Comparison of ENCODE assay signal across 1 cellular context in the genomic region with DNA sequence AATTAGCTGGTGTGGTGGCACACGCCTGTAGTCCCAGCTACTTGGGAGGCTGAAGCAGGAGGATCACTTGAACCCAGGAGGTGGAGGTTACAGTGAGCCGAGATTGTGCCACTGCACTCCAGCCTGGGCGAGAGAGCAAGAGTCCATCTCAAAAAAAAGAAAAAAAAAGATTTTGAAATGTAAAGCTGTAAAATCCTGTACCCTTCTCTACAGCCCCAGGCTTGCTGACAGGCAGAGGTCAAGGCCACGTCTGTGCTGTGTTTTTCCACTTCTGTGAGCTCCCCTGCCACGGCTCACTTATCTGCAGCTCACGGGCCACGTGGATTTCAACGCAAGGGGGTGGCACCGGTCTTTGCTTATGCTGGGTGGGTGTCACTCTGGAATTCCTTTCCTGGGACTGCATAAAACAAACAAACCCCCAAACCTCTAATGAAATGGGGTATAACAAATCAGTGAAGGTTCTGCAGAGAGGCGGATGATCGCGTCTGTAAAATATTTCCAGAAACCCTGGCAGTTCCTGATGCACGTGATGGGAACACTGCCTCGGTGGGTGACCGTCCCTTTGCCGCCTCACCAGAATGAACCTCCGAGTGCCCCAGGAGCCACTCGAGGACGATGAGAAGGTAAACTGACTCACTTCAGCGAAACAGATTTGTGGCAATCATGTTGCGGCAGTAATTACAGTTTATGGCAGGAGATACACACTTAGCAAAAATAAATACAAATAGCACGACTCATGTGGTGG.
TF ChIP-seq lines count a peak whose summit lies in the region.

No MANE protein-coding gene starts in this region.

TF ChIP-seq in HepG2, 621 proteins besides CTCF, POLR2A, EP300 and RAD21 (continued from another document and continues in another):
- TF ChIP-seq, protein P1, sequence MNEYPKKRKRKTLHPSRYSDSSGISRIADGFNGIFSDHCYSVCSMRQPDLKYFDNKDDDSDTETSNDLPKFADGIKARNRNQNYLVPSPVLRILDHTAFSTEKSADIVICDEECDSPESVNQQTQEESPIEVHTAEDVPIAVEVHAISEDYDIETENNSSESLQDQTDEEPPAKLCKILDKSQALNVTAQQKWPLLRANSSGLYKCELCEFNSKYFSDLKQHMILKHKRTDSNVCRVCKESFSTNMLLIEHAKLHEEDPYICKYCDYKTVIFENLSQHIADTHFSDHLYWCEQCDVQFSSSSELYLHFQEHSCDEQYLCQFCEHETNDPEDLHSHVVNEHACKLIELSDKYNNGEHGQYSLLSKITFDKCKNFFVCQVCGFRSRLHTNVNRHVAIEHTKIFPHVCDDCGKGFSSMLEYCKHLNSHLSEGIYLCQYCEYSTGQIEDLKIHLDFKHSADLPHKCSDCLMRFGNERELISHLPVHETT (CRISPR knock-in tag; conservative IDR thresholded peaks at IDR 0.05), result no peak
- TF ChIP-seq, protein P2, sequence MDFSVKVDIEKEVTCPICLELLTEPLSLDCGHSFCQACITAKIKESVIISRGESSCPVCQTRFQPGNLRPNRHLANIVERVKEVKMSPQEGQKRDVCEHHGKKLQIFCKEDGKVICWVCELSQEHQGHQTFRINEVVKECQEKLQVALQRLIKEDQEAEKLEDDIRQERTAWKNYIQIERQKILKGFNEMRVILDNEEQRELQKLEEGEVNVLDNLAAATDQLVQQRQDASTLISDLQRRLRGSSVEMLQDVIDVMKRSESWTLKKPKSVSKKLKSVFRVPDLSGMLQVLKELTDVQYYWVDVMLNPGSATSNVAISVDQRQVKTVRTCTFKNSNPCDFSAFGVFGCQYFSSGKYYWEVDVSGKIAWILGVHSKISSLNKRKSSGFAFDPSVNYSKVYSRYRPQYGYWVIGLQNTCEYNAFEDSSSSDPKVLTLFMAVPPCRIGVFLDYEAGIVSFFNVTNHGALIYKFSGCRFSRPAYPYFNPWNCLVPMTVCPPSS (IDR thresholded peaks at IDR 0.05), result no peak
- TF ChIP-seq, protein P3, sequence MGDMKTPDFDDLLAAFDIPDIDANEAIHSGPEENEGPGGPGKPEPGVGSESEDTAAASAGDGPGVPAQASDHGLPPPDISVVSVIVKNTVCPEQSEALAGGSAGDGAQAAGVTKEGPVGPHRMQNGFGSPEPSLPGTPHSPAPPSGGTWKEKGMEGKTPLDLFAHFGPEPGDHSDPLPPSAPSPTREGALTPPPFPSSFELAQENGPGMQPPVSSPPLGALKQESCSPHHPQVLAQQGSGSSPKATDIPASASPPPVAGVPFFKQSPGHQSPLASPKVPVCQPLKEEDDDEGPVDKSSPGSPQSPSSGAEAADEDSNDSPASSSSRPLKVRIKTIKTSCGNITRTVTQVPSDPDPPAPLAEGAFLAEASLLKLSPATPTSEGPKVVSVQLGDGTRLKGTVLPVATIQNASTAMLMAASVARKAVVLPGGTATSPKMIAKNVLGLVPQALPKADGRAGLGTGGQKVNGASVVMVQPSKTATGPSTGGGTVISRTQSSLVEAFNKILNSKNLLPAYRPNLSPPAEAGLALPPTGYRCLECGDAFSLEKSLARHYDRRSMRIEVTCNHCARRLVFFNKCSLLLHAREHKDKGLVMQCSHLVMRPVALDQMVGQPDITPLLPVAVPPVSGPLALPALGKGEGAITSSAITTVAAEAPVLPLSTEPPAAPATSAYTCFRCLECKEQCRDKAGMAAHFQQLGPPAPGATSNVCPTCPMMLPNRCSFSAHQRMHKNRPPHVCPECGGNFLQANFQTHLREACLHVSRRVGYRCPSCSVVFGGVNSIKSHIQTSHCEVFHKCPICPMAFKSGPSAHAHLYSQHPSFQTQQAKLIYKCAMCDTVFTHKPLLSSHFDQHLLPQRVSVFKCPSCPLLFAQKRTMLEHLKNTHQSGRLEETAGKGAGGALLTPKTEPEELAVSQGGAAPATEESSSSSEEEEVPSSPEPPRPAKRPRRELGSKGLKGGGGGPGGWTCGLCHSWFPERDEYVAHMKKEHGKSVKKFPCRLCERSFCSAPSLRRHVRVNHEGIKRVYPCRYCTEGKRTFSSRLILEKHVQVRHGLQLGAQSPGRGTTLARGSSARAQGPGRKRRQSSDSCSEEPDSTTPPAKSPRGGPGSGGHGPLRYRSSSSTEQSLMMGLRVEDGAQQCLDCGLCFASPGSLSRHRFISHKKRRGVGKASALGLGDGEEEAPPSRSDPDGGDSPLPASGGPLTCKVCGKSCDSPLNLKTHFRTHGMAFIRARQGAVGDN (CRISPR knock-in tag; IDR thresholded peaks at IDR 0.05), result peak; percentile 63
- TF ChIP-seq ZNF496 (CRISPR knock-in tag; IDR thresholded peaks at IDR 0.05; ENCODE audit: insufficient replicate concordance) (no peak), ZNF878 (CRISPR knock-in tag; IDR thresholded peaks at IDR 0.05) (no peak), CEBPB (IDR thresholded peaks at IDR 0.05; ENCODE audit: borderline replicate concordance, low read depth, low read length) (no peak), SOX13 (IDR thresholded peaks at IDR 0.05) (no peak), SOX13 (CRISPR knock-in tag; conservative IDR thresholded peaks at IDR 0.05 in 1 of 2, IDR thresholded peaks at IDR 0.05 in 1 of 2) (peak in 1 of 2 experiments; percentile 55; a peak in 2 of 4 replicates), ZNF772 (CRISPR knock-in tag; IDR thresholded peaks at IDR 0.05) (no peak), DPF2 (CRISPR knock-in tag; IDR thresholded peaks at IDR 0.05; ENCODE audit: borderline replicate concordance, low read depth) (no peak), SMAD3 (CRISPR knock-in tag; IDR thresholded peaks at IDR 0.05) (no peak), RELA (CRISPR knock-in tag; IDR thresholded peaks at IDR 0.05) (no peak), ZNF256 (CRISPR knock-in tag; conservative IDR thresholded peaks at IDR 0.05) (no peak), SP140L (CRISPR knock-in tag; IDR thresholded peaks at IDR 0.05; ENCODE audit: borderline replicate concordance) (no peak), TSC22D2 (CRISPR knock-in tag; IDR thresholded peaks at IDR 0.05; ENCODE audit: borderline replicate concordance) (no peak), ZMYM2 (CRISPR knock-in tag; IDR thresholded peaks at IDR 0.05) (peak; percentile 95), HOXA3 (CRISPR knock-in tag; IDR thresholded peaks at IDR 0.05) (peak; percentile 54; the same call in 1 of the 2 replicates), ZNF331 (CRISPR knock-in tag; IDR thresholded peaks at IDR 0.05) (no peak), ZFP41 (CRISPR knock-in tag; IDR thresholded peaks at IDR 0.05; ENCODE audit: borderline replicate concordance) (no peak), ZNF224 (CRISPR knock-in tag; IDR thresholded peaks at IDR 0.05) (0 out of 2 replicates have a peak, but pooled peaks have one; percentile 48), NR3C1 (CRISPR knock-in tag; IDR thresholded peaks at IDR 0.05) (no peak), WIZ (CRISPR knock-in tag; IDR thresholded peaks at IDR 0.05) (no peak), ZFP36L1 (CRISPR knock-in tag; IDR thresholded peaks at IDR 0.05) (no peak), ZNF460 (CRISPR knock-in tag; IDR thresholded peaks at IDR 0.05; ENCODE audit: borderline replicate concordance) (peak; percentile 97), NCOA2 (CRISPR knock-in tag; IDR thresholded peaks at IDR 0.05) (peak; percentile 57), NFE2 (CRISPR knock-in tag; IDR thresholded peaks at IDR 0.05) (no peak), ZNF263 (CRISPR knock-in tag; IDR thresholded peaks at IDR 0.05) (no peak), RXRB (CRISPR knock-in tag; IDR thresholded peaks at IDR 0.05; ENCODE audit: borderline replicate concordance) (peak; percentile 69), HOXA5 (CRISPR knock-in tag; IDR thresholded peaks at IDR 0.05) (no peak), ZNF317 (CRISPR knock-in tag; IDR thresholded peaks at IDR 0.05) (no peak)
- TF ChIP-seq, protein P4, sequence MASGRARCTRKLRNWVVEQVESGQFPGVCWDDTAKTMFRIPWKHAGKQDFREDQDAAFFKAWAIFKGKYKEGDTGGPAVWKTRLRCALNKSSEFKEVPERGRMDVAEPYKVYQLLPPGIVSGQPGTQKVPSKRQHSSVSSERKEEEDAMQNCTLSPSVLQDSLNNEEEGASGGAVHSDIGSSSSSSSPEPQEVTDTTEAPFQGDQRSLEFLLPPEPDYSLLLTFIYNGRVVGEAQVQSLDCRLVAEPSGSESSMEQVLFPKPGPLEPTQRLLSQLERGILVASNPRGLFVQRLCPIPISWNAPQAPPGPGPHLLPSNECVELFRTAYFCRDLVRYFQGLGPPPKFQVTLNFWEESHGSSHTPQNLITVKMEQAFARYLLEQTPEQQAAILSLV (CRISPR knock-in tag; IDR thresholded peaks at IDR 0.05; ENCODE audit: borderline replicate concordance), result peak; percentile 27; the same call in 1 of the 2 replicates
- TF ChIP-seq, protein P5, sequence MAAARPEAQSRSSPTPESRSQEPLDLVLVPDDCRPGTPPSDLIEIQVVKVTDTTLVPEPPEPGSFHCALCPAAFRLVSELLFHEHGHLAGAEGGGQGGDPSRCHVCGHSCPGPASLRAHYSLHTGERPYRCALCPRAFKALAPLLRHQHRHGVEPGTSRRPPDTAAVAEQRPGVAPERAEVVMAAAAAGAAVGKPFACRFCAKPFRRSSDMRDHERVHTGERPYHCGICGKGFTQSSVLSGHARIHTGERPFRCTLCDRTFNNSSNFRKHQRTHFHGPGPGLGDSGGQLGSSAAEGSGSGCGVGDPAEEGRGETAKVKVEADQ (CRISPR knock-in tag; IDR thresholded peaks at IDR 0.05; ENCODE audit: borderline replicate concordance), result 0 out of 2 replicates have a peak, but pooled peaks have one; percentile 53
- TF ChIP-seq, protein P6, sequence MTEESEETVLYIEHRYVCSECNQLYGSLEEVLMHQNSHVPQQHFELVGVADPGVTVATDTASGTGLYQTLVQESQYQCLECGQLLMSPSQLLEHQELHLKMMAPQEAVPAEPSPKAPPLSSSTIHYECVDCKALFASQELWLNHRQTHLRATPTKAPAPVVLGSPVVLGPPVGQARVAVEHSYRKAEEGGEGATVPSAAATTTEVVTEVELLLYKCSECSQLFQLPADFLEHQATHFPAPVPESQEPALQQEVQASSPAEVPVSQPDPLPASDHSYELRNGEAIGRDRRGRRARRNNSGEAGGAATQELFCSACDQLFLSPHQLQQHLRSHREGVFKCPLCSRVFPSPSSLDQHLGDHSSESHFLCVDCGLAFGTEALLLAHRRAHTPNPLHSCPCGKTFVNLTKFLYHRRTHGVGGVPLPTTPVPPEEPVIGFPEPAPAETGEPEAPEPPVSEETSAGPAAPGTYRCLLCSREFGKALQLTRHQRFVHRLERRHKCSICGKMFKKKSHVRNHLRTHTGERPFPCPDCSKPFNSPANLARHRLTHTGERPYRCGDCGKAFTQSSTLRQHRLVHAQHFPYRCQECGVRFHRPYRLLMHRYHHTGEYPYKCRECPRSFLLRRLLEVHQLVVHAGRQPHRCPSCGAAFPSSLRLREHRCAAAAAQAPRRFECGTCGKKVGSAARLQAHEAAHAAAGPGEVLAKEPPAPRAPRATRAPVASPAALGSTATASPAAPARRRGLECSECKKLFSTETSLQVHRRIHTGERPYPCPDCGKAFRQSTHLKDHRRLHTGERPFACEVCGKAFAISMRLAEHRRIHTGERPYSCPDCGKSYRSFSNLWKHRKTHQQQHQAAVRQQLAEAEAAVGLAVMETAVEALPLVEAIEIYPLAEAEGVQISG (CRISPR knock-in tag; IDR thresholded peaks at IDR 0.05), result peak; percentile 32; the same call in 1 of the 2 replicates
- TF ChIP-seq, protein P7, sequence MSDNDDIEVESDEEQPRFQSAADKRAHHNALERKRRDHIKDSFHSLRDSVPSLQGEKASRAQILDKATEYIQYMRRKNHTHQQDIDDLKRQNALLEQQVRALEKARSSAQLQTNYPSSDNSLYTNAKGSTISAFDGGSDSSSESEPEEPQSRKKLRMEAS (IDR thresholded peaks at IDR 0.05), result peak; percentile 65
- TF ChIP-seq, protein P8, sequence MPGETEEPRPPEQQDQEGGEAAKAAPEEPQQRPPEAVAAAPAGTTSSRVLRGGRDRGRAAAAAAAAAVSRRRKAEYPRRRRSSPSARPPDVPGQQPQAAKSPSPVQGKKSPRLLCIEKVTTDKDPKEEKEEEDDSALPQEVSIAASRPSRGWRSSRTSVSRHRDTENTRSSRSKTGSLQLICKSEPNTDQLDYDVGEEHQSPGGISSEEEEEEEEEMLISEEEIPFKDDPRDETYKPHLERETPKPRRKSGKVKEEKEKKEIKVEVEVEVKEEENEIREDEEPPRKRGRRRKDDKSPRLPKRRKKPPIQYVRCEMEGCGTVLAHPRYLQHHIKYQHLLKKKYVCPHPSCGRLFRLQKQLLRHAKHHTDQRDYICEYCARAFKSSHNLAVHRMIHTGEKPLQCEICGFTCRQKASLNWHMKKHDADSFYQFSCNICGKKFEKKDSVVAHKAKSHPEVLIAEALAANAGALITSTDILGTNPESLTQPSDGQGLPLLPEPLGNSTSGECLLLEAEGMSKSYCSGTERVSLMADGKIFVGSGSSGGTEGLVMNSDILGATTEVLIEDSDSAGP (CRISPR knock-in tag; IDR thresholded peaks at IDR 0.05; ENCODE audit: borderline replicate concordance), result 0 out of 2 replicates have a peak, but pooled peaks have one; percentile 18
- TF ChIP-seq, protein P9, sequence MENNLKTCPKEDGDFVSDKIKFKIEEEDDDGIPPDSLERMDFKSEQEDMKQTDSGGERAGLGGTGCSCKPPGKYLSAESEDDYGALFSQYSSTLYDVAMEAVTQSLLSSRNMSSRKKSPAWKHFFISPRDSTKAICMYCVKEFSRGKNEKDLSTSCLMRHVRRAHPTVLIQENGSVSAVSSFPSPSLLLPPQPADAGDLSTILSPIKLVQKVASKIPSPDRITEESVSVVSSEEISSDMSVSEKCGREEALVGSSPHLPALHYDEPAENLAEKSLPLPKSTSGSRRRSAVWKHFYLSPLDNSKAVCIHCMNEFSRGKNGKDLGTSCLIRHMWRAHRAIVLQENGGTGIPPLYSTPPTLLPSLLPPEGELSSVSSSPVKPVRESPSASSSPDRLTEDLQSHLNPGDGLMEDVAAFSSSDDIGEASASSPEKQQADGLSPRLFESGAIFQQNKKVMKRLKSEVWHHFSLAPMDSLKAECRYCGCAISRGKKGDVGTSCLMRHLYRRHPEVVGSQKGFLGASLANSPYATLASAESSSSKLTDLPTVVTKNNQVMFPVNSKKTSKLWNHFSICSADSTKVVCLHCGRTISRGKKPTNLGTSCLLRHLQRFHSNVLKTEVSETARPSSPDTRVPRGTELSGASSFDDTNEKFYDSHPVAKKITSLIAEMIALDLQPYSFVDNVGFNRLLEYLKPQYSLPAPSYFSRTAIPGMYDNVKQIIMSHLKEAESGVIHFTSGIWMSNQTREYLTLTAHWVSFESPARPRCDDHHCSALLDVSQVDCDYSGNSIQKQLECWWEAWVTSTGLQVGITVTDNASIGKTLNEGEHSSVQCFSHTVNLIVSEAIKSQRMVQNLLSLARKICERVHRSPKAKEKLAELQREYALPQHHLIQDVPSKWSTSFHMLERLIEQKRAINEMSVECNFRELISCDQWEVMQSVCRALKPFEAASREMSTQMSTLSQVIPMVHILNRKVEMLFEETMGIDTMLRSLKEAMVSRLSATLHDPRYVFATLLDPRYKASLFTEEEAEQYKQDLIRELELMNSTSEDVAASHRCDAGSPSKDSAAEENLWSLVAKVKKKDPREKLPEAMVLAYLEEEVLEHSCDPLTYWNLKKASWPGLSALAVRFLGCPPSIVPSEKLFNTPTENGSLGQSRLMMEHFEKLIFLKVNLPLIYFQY (CRISPR knock-in tag; IDR thresholded peaks at IDR 0.05; ENCODE audit: borderline replicate concordance), result no peak
- TF ChIP-seq, protein P10, sequence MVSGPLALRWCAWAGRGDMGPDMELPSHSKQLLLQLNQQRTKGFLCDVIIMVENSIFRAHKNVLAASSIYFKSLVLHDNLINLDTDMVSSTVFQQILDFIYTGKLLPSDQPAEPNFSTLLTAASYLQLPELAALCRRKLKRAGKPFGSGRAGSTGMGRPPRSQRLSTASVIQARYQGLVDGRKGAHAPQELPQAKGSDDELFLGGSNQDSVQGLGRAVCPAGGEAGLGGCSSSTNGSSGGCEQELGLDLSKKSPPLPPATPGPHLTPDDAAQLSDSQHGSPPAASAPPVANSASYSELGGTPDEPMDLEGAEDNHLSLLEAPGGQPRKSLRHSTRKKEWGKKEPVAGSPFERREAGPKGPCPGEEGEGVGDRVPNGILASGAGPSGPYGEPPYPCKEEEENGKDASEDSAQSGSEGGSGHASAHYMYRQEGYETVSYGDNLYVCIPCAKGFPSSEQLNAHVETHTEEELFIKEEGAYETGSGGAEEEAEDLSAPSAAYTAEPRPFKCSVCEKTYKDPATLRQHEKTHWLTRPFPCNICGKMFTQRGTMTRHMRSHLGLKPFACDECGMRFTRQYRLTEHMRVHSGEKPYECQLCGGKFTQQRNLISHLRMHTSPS (CRISPR knock-in tag; IDR thresholded peaks at IDR 0.05; ENCODE audit: low read depth), result no peak
